In genomic region chr5:120457839-120458507, GRCh38 we compare ENCODE assay signal across 8 cellular contexts. TPM values are rescaled to one million over a fixed set of nuclear protein-coding genes. Genes with fewer than 3 reads are reported as not detected.
A peak's percentile ranks its signal among the peaks of the same experiment; 100 is the strongest.
DNase-seq lines count a peak whose midpoint lies in the region; ATAC-seq and TF ChIP-seq lines count a peak whose summit lies in the region.

No MANE protein-coding gene starts in this region.

- CTCF ChIA-PET in MCF 10A (lab: Yijun Ruan, JAX): interaction anchor here (0.5 to 6.3 kb wide), 33 partner anchors 8 to 1491 kb away, joined by 3 to 68 read pairs (median 4); no protein-coding TSS in a partner anchor

- no peaks in the 10 kb centered on the region for H3K27me3 Mint-ChIP-seq in MCF 10A (ENCODE audit: insufficient read depth, unreplicated experiment)

- H3K27ac Mint-ChIP-seq in MCF 10A (ENCODE audit: low read depth, unreplicated experiment): peak overlapping the region; percentile 75

- TF ChIP-seq CTCF in GM12864 (IDR thresholded peaks at IDR 0.05; ENCODE audit: low read depth, low read length, missing control alignments) (peak; percentile 67), MCF 10A (IDR thresholded peaks at IDR 0.05; ENCODE audit: unreplicated experiment) (peak; percentile 98)

- no peaks in the 10 kb centered on the region for H3K9me3 ChIP-seq in HUES6 (ENCODE audit: control insufficient read depth, insufficient read depth, low read depth, low read length)

- H3K9ac ChIP-seq in HUES6 (ENCODE audit: low read length): no peak overlapping the region

- peak overlapping the region; percentile 70 for H3K4me3 Mint-ChIP-seq in MCF 10A (ENCODE audit: unreplicated experiment)

- 0 out of 2 replicates have a peak, but pooled peaks cover 4% of the 10 kb centered on the region for H3K4me1 ChIP-seq in HUES6 (ENCODE audit: control insufficient read depth, insufficient read depth, low read length)

- intact Hi-C loops in MCF 10A (cut with micrococcal nuclease): loop anchor here (1.0 to 5.0 kb wide), 5 partner anchors 307 to 1494 kb away; no protein-coding TSS in a partner anchor

- POLR2A ChIA-PET in MCF 10A (lab: Yijun Ruan, JAX): interaction anchor here (0.6 to 1.2 kb wide), 3 partner anchors 402 to 987 kb away, joined by 3 read pairs; no protein-coding TSS in a partner anchor

- H3K9me3 Mint-ChIP-seq in MCF 10A (ENCODE audit: unreplicated experiment): no peaks in the 10 kb centered on the region

- peaks cover 4% of the 10 kb centered on the region for H3K27me3 ChIP-seq in HUES6 (ENCODE audit: control insufficient read depth, insufficient read depth, low read length)

- BruUV-seq in MCF 10A (replicated peaks; lab: Mats Ljungman, UMichigan): no TSS peak

- ATAC-seq in GM21717 (IDR thresholded peaks at IDR 0.05; ENCODE audit: unreplicated experiment): peak; percentile 88

- no peaks in the 10 kb centered on the region for H3K36me3 Mint-ChIP-seq in MCF 10A (ENCODE audit: insufficient read depth, unreplicated experiment)

- DNase-seq in GM12864 (ENCODE audit: low read depth): peak; percentile 54
- DNase-seq in SK-N-DZ (ENCODE audit: low spot score): peak; percentile 51
- peak; percentile 92 for DNase-seq in MCF 10A (ENCODE audit: unreplicated experiment)
- DNase-seq in left kidney (ENCODE audit: low read depth, low spot score): peak; percentile 63
- peak; percentile 14 for DNase-seq in stimulated activated CD8-positive, alpha-beta memory T cell treated with anti-CD3 and anti-CD28 coated beads, Interleukin-4, amount 100 ng/mL, for 24 hours (ENCODE audit: low read depth)
- DNase-seq in NCI-H526 treated with DMSO at 0.1 percent for 48 hours (lab: John Stamatoyannopoulos, UW): no peak

- H3K4me3 ChIP-seq in GM12864 (ENCODE audit: low read depth, low read length) (peak overlapping the region; percentile 26), HUES6 (ENCODE audit: low read depth, low read length) (peak overlapping the region; percentile 44)

- no peaks in the 10 kb centered on the region for H3K36me3 ChIP-seq in HUES6 (ENCODE audit: control insufficient read depth, insufficient read depth, low read length)

- no peak overlapping the region for H3K27ac ChIP-seq in HUES6 (ENCODE audit: low read depth, low read length)

- peaks cover 23% of the 10 kb centered on the region for H3K4me1 Mint-ChIP-seq in MCF 10A (ENCODE audit: insufficient read depth, unreplicated experiment)

RNA-seq across cellular contexts. Expression of gene PRR16, which starts 6.1 kb away (rescaled TPM):
- polyA plus RNA-seq in SK-N-DZ (2014; cell fraction: cytosol; rRNA removed): 0.96 and 1.3 TPM in 2 replicates
- polyA plus RNA-seq in SK-N-DZ (2014; cell fraction: nucleus; rRNA removed): 0.10 and 0.30 TPM in 2 replicates
- total RNA-seq in MCF 10A (2022): 11.9 and 18.9 TPM in 2 replicates
